ENCODE assay signal across 20 cellular contexts in the genomic region with DNA sequence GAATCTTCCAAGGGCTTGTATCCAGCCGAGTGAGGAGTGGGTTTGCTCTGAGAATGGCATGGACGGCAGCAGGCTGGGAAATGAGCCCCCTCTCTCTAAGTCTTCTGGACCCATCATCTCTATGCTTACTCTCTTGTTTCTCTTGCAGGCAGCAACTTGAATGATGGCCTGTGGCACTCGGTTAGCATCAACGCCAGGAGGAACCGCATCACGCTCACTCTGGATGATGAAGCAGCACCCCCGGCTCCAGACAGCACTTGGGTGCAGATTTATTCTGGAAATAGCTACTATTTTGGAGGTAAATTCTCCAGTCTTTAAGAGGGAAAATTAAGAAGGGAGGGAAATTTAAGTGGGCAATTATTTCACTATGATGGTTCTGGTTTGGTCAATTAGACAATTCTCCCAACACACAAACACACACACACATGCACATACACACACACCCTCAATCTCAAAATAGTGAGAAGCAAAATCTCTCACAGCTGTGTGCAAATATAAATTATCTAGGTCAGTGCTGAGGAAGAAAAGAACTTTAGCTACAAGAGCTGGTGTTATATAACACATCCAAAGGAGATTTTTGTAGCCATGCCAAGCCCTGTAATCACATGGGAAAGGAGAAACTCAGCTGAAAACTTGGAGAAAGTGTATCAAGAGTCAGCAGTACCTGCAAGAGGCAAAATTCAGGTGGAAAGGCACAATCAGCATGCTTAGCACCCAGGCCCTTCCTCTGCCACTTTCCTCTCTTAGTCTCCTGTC.
"Had no signal": no experiment of that assay in that cellular context is flagged by ENCODE, and none has a peak within 500 bp of the region (broad histone marks: within the 10 kb centered on the region; RNA-seq: fewer than 3 reads in every experiment).

No MANE protein-coding gene starts in this region.

- H3K27ac ChIP-seq: brain microvascular endothelial cell, colonic mucosa, prostate gland, right lobe of liver, stomach had no signal

- H3K4me3 ChIP-seq: colonic mucosa, lung, prostate gland, right lobe of liver, smooth muscle cell, stomach had no signal

- H3K4me1 ChIP-seq: colonic mucosa, prostate gland, right lobe of liver had no signal

- H3K36me3 ChIP-seq: brain microvascular endothelial cell, colonic mucosa, prostate gland, right lobe of liver, stomach had no signal

- H3K9me3 ChIP-seq: colonic mucosa, prostate gland, right lobe of liver, stomach had no signal

- H3K27me3 ChIP-seq: brain microvascular endothelial cell, colonic mucosa, right lobe of liver, stomach had no signal

- DNase-seq: activated B cell treated with CpG ODN at 0.5 μM for 24 hours; activated CD4-positive, alpha-beta T cell treated with anti-CD3 and anti-CD28 coated beads for 4 hours; activated CD8-positive, alpha-beta T cell treated with anti-CD3 and anti-CD28 coated beads for 36 hours; activated naive CD4-positive, alpha-beta T cell treated with anti-CD3 and anti-CD28 coated beads for 36 hours; activated T-cell treated with anti-CD3 and anti-CD28 coated beads, Interleukin-2, amount 50 U/mL, for 1 hour; aorta; brain microvascular endothelial cell; central memory CD4-positive, alpha-beta T cell; colonic mucosa; erythroblast; foreskin melanocyte; right lobe of liver; stimulated activated CD4-positive, alpha-beta T cell treated with anti-CD3 and anti-CD28 coated beads, Interleukin-4, amount 100 ng/mL, for 24 hours; stomach; T-helper 1 cell; T-helper 9 cell had no signal

- ATAC-seq: activated CD8-positive, alpha-beta T cell treated with anti-CD3 and anti-CD28 coated beads for 36 hours; stimulated activated effector memory CD8-positive, alpha-beta T cell treated with anti-CD3 and anti-CD28 coated beads, Interleukin-12 subunit alpha, Interleukin-12 subunit beta, amount 100 ng/mL, for 72 hours had no signal
